Comparison of ENCODE assay signal across 11 cellular contexts in genomic region chr2:12303181-12304030, GRCh38.
DNase-seq lines count a peak whose midpoint lies in the region; ATAC-seq and TF ChIP-seq lines count a peak whose summit lies in the region.
"Had no signal": no experiment of that assay in that cellular context is flagged by ENCODE, and none has a peak within 500 bp of the region (broad histone marks: within the 10 kb centered on the region; RNA-seq: fewer than 3 reads in every experiment).

No MANE protein-coding gene starts in this region.

- no peaks in the 10 kb centered on the region for H3K79me2 ChIP-seq in fibroblast of lung (ENCODE audit: control insufficient read depth, insufficient read depth, low read length)

- H3K36me3 ChIP-seq in fibroblast of lung (ENCODE audit: control insufficient read depth, insufficient read depth, low read length) = no peaks in the 10 kb centered on the region
- H3K36me3 ChIP-seq: neutrophil, tibial artery had no signal

- H3K4me2 ChIP-seq in fibroblast of lung (ENCODE audit: extremely low read depth, insufficient read depth, low read length) = no peak overlapping the region

- intact Hi-C loops in Right ventricle myocardium superior (cut with DNase I) = no loop called here

- no peak overlapping the region for H3K9ac ChIP-seq in fibroblast of lung (ENCODE audit: insufficient read depth, low read length)

- H3K27ac ChIP-seq in fibroblast of lung (ENCODE audit: insufficient read depth, low read length) (peak overlapping the region; percentile 22), substantia nigra (ENCODE audit: low read depth, low read length, poor library complexity, severe bottlenecking) (no peak overlapping the region)
- H3K27ac ChIP-seq: neutrophil, tibial artery had no signal

- ATAC-seq in Right ventricle myocardium superior (ENCODE audit: poor library complexity) = no peak
- no peak for ATAC-seq in HG03039 (IDR thresholded peaks at IDR 0.05; ENCODE audit: unreplicated experiment)

- H3K4me1 ChIP-seq in fibroblast of lung (ENCODE audit: control insufficient read depth, extremely low read depth, insufficient read depth, low read length) = peaks cover 9% of the 10 kb centered on the region

- no peak for TF ChIP-seq POLR2A in erythroblast (IDR thresholded peaks at IDR 0.05; ENCODE audit: low read length)

- H3K4me3 ChIP-seq in fibroblast of lung (replicated peaks in 1 of 4; ENCODE audit: control extremely low read depth in 1 of 4, insufficient read depth in 1 of 4, low read depth in 3 of 4, low read length in 4 of 4) = no peak overlapping the region
- H3K4me3 ChIP-seq: tibial artery had no signal

- no peaks in the 10 kb centered on the region for H3K9me3 ChIP-seq in fibroblast of lung (ENCODE audit: control insufficient read depth, insufficient read depth, low read depth, low read length)
- H3K9me3 ChIP-seq: neutrophil, tibial artery had no signal

- no peaks in the 10 kb centered on the region for H3K27me3 ChIP-seq in fibroblast of lung (ENCODE audit: control insufficient read depth, insufficient read depth, low read length)
- H3K27me3 ChIP-seq: neutrophil, tibial artery had no signal

- peak; percentile 21 for DNase-seq in stimulated activated CD4-positive, alpha-beta T cell treated with anti-CD3 and anti-CD28 coated beads, Interleukin-15, amount 100 ng/mL, for 24 hours
- DNase-seq in stimulated activated CD4-positive, alpha-beta T cell treated with anti-CD3 and anti-CD28 coated beads, Interleukin-12 subunit alpha, Interleukin-12 subunit beta, amount 100 ng/mL, for 4 hours = no peak
- DNase-seq in SW480 (ENCODE audit: low spot score) = peak; percentile 52
- DNase-seq in fibroblast of lung (ENCODE audit: low read depth in 2 of 2) = peak; percentile 94 to 99
- no peak for DNase-seq in Right ventricle myocardium superior
- no peak for DNase-seq in erythroblast (lab: John Stamatoyannopoulos, UW)
- DNase-seq in substantia nigra (lab: John Stamatoyannopoulos, UW) = no peak
- DNase-seq: DMS 273 treated with DMSO at 0.1 percent for 48 hours, tibial artery had no signal

- no peak overlapping the region for H2AFZ ChIP-seq in fibroblast of lung (ENCODE audit: low read length)

- TF ChIP-seq CTCF in fibroblast of lung (conservative IDR thresholded peaks at IDR 0.05 in 1 of 2, IDR thresholded peaks at IDR 0.05 in 1 of 2; ENCODE audit: low read depth in 1 of 2, low read length in 2 of 2) = no peak

- H4K20me1 ChIP-seq in fibroblast of lung (ENCODE audit: control insufficient read depth, extremely low read depth, insufficient read depth, low read length) = no peaks in the 10 kb centered on the region

Comparison
In these comparisons a context has a peak if more than half of its experiments do, and no peak if none do; other contexts are left out.
1. DNase-seq: peak in stimulated activated CD4-positive, alpha-beta T cell treated with anti-CD3 and anti-CD28 coated beads, Interleukin-15, amount 100 ng/mL, for 24 hours (single experiment), SW480 (single experiment) and fibroblast of lung (2 of 2); none in stimulated activated CD4-positive, alpha-beta T cell treated with anti-CD3 and anti-CD28 coated beads, Interleukin-12 subunit alpha, Interleukin-12 subunit beta, amount 100 ng/mL, for 4 hours (single experiment), Right ventricle myocardium superior (single experiment), erythroblast (0 of 2) and substantia nigra (0 of 49).